Comparison of ENCODE assay signal across 34 cellular contexts in the genomic region with DNA sequence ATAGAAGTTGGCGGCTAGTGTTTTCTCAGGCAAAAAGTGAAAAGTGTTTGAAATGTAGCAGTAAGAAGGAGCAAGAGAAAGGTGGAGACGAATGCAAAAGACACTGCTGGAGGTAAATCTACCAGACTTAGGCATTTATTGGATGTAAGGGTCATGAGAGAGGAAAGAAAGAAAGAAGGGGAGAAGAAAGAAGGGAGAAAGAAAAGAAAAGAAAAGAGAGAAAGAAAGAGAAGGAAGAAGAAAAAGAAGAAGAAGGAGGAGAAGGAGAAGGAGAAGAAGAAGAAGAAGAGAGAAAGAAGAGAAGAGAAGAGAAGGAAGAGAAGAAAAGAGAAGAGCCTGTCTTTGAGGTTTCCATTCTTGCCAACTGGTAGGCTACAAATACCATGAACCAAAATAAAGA. TPM values are rescaled to one million over a fixed set of nuclear protein-coding genes. Genes with fewer than 3 reads are reported as not detected.
"Had no signal": no experiment of that assay in that cellular context is flagged by ENCODE, and none has a peak within 500 bp of the region (broad histone marks: within the 10 kb centered on the region; RNA-seq: fewer than 3 reads in every experiment).

No MANE protein-coding gene starts in this region.

- ATAC-seq: activated CD8-positive, alpha-beta T cell treated with anti-CD3 and anti-CD28 coated beads for 36 hours; activated naive CD4-positive, alpha-beta T cell treated with anti-CD3 and anti-CD28 coated beads, Interleukin-2, amount 50 U/mL, for 72 hours; body of pancreas had no signal

- H3K4me1 Mint-ChIP-seq: activated B cell treated with CpG ODN at 0.5 μM for 24 hours; activated CD4-positive, alpha-beta T cell treated with anti-CD3 and anti-CD28 coated beads, Interleukin-2, amount 10 ng/mL, durations not matched to agents 24 days and 14 days; activated naive CD8-positive, alpha-beta T cell treated with anti-CD3 and anti-CD28 coated beads for 36 hours had no signal

- H3K9me3 ChIP-seq: adrenal gland, body of pancreas, breast epithelium had no signal

- H3K27me3 ChIP-seq: adrenal gland, body of pancreas, brain microvascular endothelial cell had no signal

- H3K36me3 Mint-ChIP-seq: activated CD4-positive, alpha-beta memory T cell treated with anti-CD3 and anti-CD28 coated beads for 36 hours; activated naive CD4-positive, alpha-beta T cell treated with anti-CD3 and anti-CD28 coated beads, Interleukin-2, amount 50 U/mL, for 72 hours; activated naive CD8-positive, alpha-beta T cell treated with anti-CD3 and anti-CD28 coated beads for 36 hours had no signal

- H3K27ac Mint-ChIP-seq: activated B cell treated with CpG ODN at 0.5 μM for 24 hours; activated CD4-positive, alpha-beta memory T cell treated with anti-CD3 and anti-CD28 coated beads for 36 hours; activated CD4-positive, alpha-beta T cell treated with anti-CD3 and anti-CD28 coated beads, Interleukin-2, amount 10 ng/mL, durations not matched to agents 24 days and 14 days; activated CD8-positive, alpha-beta T cell treated with anti-CD3 and anti-CD28 coated beads for 36 hours; activated naive CD4-positive, alpha-beta T cell treated with anti-CD3 and anti-CD28 coated beads for 36 hours; activated naive CD4-positive, alpha-beta T cell treated with anti-CD3 and anti-CD28 coated beads, Interleukin-2, amount 50 U/mL, for 72 hours; activated naive CD8-positive, alpha-beta T cell treated with anti-CD3 and anti-CD28 coated beads for 36 hours; activated T-cell treated with anti-CD3 and anti-CD28 coated beads, Interleukin-2, amount 50 U/mL, for 24 hours; activated T-helper 2 cell treated with anti-CD3 and anti-CD28 coated beads, Interferon-gamma antibody, Interleukin-2, Interleukin-4, amounts not matched to agents 10 μg/mL and 5 μg/mL and 100 μg/mL, durations not matched to agents 14 hours and 24 hours and 36 hours; T-helper 1 cell treated with Interleukin-12 subunit alpha and Interleukin-12 subunit beta and Interleukin-4 antibody, amounts not matched to agents 30 μg/mL and 1 μg/mL, for 36 hours; T-helper 2 cell treated with Interferon-gamma antibody and Interleukin-4, amounts not matched to agents 5 μg/mL and 100 μg/mL, for 36 hours had no signal

- H3K4me1 ChIP-seq: adrenal gland, body of pancreas, breast epithelium had no signal

- H3K9me3 Mint-ChIP-seq: activated B cell treated with CpG ODN at 0.5 μM for 24 hours; activated CD4-positive, alpha-beta memory T cell treated with anti-CD3 and anti-CD28 coated beads for 36 hours; activated CD4-positive, alpha-beta T cell treated with anti-CD3 and anti-CD28 coated beads, Interleukin-2, amount 10 ng/mL, durations not matched to agents 24 days and 14 days; activated CD8-positive, alpha-beta T cell treated with anti-CD3 and anti-CD28 coated beads for 36 hours; activated naive CD4-positive, alpha-beta T cell treated with anti-CD3 and anti-CD28 coated beads for 36 hours; activated naive CD8-positive, alpha-beta T cell treated with anti-CD3 and anti-CD28 coated beads for 36 hours; activated T-cell treated with anti-CD3 and anti-CD28 coated beads, Interleukin-2, amount 50 U/mL, for 24 hours; activated T-helper 2 cell treated with anti-CD3 and anti-CD28 coated beads, Interferon-gamma antibody, Interleukin-2, Interleukin-4, amounts not matched to agents 10 μg/mL and 5 μg/mL and 100 μg/mL, durations not matched to agents 14 hours and 24 hours and 36 hours; T-helper 1 cell treated with Interleukin-12 subunit alpha and Interleukin-12 subunit beta and Interleukin-4 antibody, amounts not matched to agents 30 μg/mL and 1 μg/mL, for 36 hours; T-helper 2 cell treated with Interferon-gamma antibody and Interleukin-4, amounts not matched to agents 5 μg/mL and 100 μg/mL, for 36 hours had no signal

- H3K27ac ChIP-seq: adrenal gland, body of pancreas, brain microvascular endothelial cell, breast epithelium, VCaP had no signal

- H3K27me3 Mint-ChIP-seq: activated B cell treated with CpG ODN at 0.5 μM for 24 hours; activated CD4-positive, alpha-beta memory T cell treated with anti-CD3 and anti-CD28 coated beads for 36 hours; activated CD4-positive, alpha-beta T cell treated with anti-CD3 and anti-CD28 coated beads, Interleukin-2, amount 10 ng/mL, durations not matched to agents 24 days and 14 days; activated naive CD8-positive, alpha-beta T cell treated with anti-CD3 and anti-CD28 coated beads for 36 hours had no signal

- H3K36me3 ChIP-seq: adrenal gland, brain microvascular endothelial cell, breast epithelium had no signal

- FAIRE-seq: astrocyte, TTC549 had no signal

- DNase-seq: activated B cell treated with CpG ODN at 0.5 μM for 24 hours; activated CD4-positive, alpha-beta memory T cell treated with anti-CD3 and anti-CD28 coated beads for 36 hours; activated CD4-positive, alpha-beta T cell treated with anti-CD3 and anti-CD28 coated beads for 4 hours; activated CD4-positive, alpha-beta T cell treated with anti-CD3 and anti-CD28 coated beads, Interleukin-2, amount 10 ng/mL, durations not matched to agents 24 days and 14 days; activated CD4-positive, alpha-beta T cell treated with anti-CD3 and anti-CD28 coated beads, Interleukin-2, amount 50 U/mL, for 1 hour; activated CD4-positive, alpha-beta T cell treated with anti-CD3 and anti-CD28 coated beads, Interleukin-2, amount 50 U/mL, for 4 hours; activated CD4-positive, CD25-positive, alpha-beta regulatory T cell treated with anti-CD3 and anti-CD28 coated beads, Interleukin-2, amount 50 U/mL, for 72 hours; activated CD8-positive, alpha-beta memory T cell treated with anti-CD3 and anti-CD28 coated beads, Interleukin-2, amount 50 U/mL, for 4 hours; activated CD8-positive, alpha-beta T cell treated with anti-CD3 and anti-CD28 coated beads for 36 hours; activated effector memory CD4-positive, alpha-beta T cell treated with anti-CD3 and anti-CD28 coated beads, Interleukin-2, amount 50 U/mL, for 16 hours; activated gamma-delta T cell treated with Interleukin-2 at 50 U/mL for 16 hours; activated naive CD4-positive, alpha-beta T cell; activated naive CD4-positive, alpha-beta T cell treated with anti-CD3 and anti-CD28 coated beads for 36 hours; activated naive CD4-positive, alpha-beta T cell treated with anti-CD3 and anti-CD28 coated beads, Interleukin-2, amount 50 U/mL, for 16 hours; activated naive CD8-positive, alpha-beta T cell treated with anti-CD3 and anti-CD28 coated beads for 36 hours; activated T-cell treated with anti-CD3 and anti-CD28 coated beads, Interleukin-2, amount 50 U/mL, for 24 hours; activated T-cell treated with anti-CD3 and anti-CD28 coated beads, Interleukin-2, amount 50 U/mL, for 48 hours; adrenal gland; amniotic stem cell; aorta; body of pancreas; brain microvascular endothelial cell; central memory CD4-positive, alpha-beta T cell; T-helper 1 cell; T-helper 2 cell; T-helper 9 cell had no signal

- H3K4me3 ChIP-seq: adrenal gland, body of pancreas, breast epithelium had no signal

- H3K4me3 Mint-ChIP-seq: activated B cell treated with CpG ODN at 0.5 μM for 24 hours; activated CD4-positive, alpha-beta memory T cell treated with anti-CD3 and anti-CD28 coated beads for 36 hours; activated CD4-positive, alpha-beta T cell treated with anti-CD3 and anti-CD28 coated beads, Interleukin-2, amount 10 ng/mL, durations not matched to agents 24 days and 14 days; activated CD8-positive, alpha-beta T cell treated with anti-CD3 and anti-CD28 coated beads for 36 hours; activated naive CD4-positive, alpha-beta T cell treated with anti-CD3 and anti-CD28 coated beads for 36 hours; activated naive CD8-positive, alpha-beta T cell treated with anti-CD3 and anti-CD28 coated beads for 36 hours; activated T-cell treated with anti-CD3 and anti-CD28 coated beads, Interleukin-2, amount 50 U/mL, for 24 hours; T-helper 1 cell treated with Interleukin-12 subunit alpha and Interleukin-12 subunit beta and Interleukin-4 antibody, amounts not matched to agents 30 μg/mL and 1 μg/mL, for 36 hours; T-helper 2 cell treated with Interferon-gamma antibody and Interleukin-4, amounts not matched to agents 5 μg/mL and 100 μg/mL, for 36 hours had no signal

RNA-seq across cellular contexts. Expression of gene OPHN1, which starts 31.2 kb away (rescaled TPM):
- total RNA-seq: activated naive CD4-positive, alpha-beta T cell treated with anti-CD3 and anti-CD28 coated beads for 36 hours; activated naive CD8-positive, alpha-beta T cell treated with anti-CD3 and anti-CD28 coated beads for 36 hours had no signal
